Comparison of ENCODE assay signal across 20 cellular contexts in genomic region chr16:2987286-2987685, GRCh38. TPM values are rescaled to one million over a fixed set of nuclear protein-coding genes. Genes with fewer than 3 reads are reported as not detected.
DNase-seq lines count a peak whose midpoint lies in the region; ATAC-seq, FAIRE-seq and TF ChIP-seq lines count a peak whose summit lies in the region.
"Had no signal": no experiment of that assay in that cellular context is flagged by ENCODE, and none has a peak within 500 bp of the region (broad histone marks: within the 10 kb centered on the region; RNA-seq: fewer than 3 reads in every experiment).

No MANE protein-coding gene starts in this region.

- no peak for TF ChIP-seq RAD21 in H1 (IDR thresholded peaks at IDR 0.05 in 1 of 2, conservative IDR thresholded peaks at IDR 0.05 in 1 of 2; ENCODE audit: low read depth in 2 of 2, low read length in 2 of 2)

- no peak overlapping the region for H3K27ac ChIP-seq in H1 (ENCODE audit: low read depth, low read length)
- no peak overlapping the region for H3K27ac ChIP-seq in neural progenitor cell
- no peak overlapping the region for H3K27ac ChIP-seq in ascending aorta
- H3K27ac ChIP-seq: GM23248 had no signal

- H3K4me1 Mint-ChIP-seq in neural progenitor cell, result peaks cover 5% of the 10 kb centered on the region
- H3K4me1 Mint-ChIP-seq in activated T-cell treated with anti-CD3 and anti-CD28 coated beads, Interleukin-2, amount 50 U/mL, for 72 hours (ENCODE audit: low read depth), result peaks cover 4% of the 10 kb centered on the region

- no peak overlapping the region for H3K23ac ChIP-seq in H1 (ENCODE audit: insufficient read length)

- H2BK12ac ChIP-seq in H1 (ENCODE audit: low read depth, low read length), result 0 out of 2 replicates have a peak overlapping the region, but pooled peaks have one; percentile 27

- no peak for ATAC-seq in GM18502 (IDR thresholded peaks at IDR 0.05; ENCODE audit: poor library complexity, unreplicated experiment)
- ATAC-seq in activated T-cell treated with anti-CD3 and anti-CD28 coated beads, Interleukin-2, amount 50 U/mL, for 72 hours (replicated peaks in 1 of 2), result no peak
- ATAC-seq: GM12878 had no signal

- H3F3A ChIP-seq in neural progenitor cell (ENCODE audit: low read depth), result peaks cover 19% of the 10 kb centered on the region

- H4K20me1 ChIP-seq in H1 (replicated peaks in 1 of 2; ENCODE audit: control insufficient read depth in 1 of 2, insufficient read depth in 2 of 2, low read length in 2 of 2) (no peaks in the 10 kb centered on the region), neural progenitor cell (ENCODE audit: low read depth) (no peaks in the 10 kb centered on the region)

- FAIRE-seq in H1 (lab: Jason Lieb, UNC), result no peak
- FAIRE-seq: G401.6, GM12878, GM19239 had no signal

- no peak overlapping the region for H3K56ac ChIP-seq in H1 (replicated peaks; ENCODE audit: insufficient read length, low read depth, low read length)

- DNase-seq in NT2/D1 (ENCODE audit: low read depth, low spot score) (no peak), H1 (ENCODE audit: low read depth in 1 of 2, low spot score in 2 of 2) (no peak), neural progenitor cell (ENCODE audit: low spot score) (no peak), ascending aorta (ENCODE audit: low spot score in 2 of 2) (no peak)
- no peak for DNase-seq in activated T-cell treated with anti-CD3 and anti-CD28 coated beads, Interleukin-2, amount 50 U/mL, for 72 hours
- DNase-seq: C1 segment of cervical spinal cord; Caco-2; CD4-positive, alpha-beta memory T cell; DMS153; DND-41; GM23248; HFFc6 had no signal

- H2BK5ac ChIP-seq in H1 (ENCODE audit: low read depth, low read length), result no peak overlapping the region

- H3K23me2 ChIP-seq in H1 (ENCODE audit: low read depth, low read length), result no peaks in the 10 kb centered on the region; the same call in 1 of the 2 replicates

- peak overlapping the region; percentile 56 for H3K9ac ChIP-seq in NT2/D1 (ENCODE audit: insufficient read length, low read depth)
- H3K9ac ChIP-seq in H1 (replicated peaks in 1 of 4; ENCODE audit: extremely low read depth in 1 of 4, low read depth in 3 of 4, low read length in 3 of 4), result no peak overlapping the region
- H3K9ac ChIP-seq in neural progenitor cell, result peak overlapping the region; percentile 13
- H3K9ac ChIP-seq: GM23248 had no signal

- H2BK15ac ChIP-seq in H1 (ENCODE audit: low read length), result no peak overlapping the region

- POLR2A ChIA-PET in H1 (lab: Charles Lee; ENCODE audit: partially characterized antibody), result interaction anchor here (0.5 to 15.2 kb wide), 10 partner anchors 10 to 36 kb away, joined by 3 to 200 read pairs (median 3); partner anchors contain the start of genes CLDN6, HCFC1R1, THOC6 and TNFRSF12A

- H4K5ac ChIP-seq in H1 (ENCODE audit: insufficient read length, low read depth, low read length), result no peak overlapping the region

- TF ChIP-seq EP300 in H1 (IDR thresholded peaks at IDR 0.05; ENCODE audit: borderline replicate concordance in 1 of 2, low read depth in 2 of 2, low read length in 2 of 2), result no peak

- H3K79me2 ChIP-seq in H1 (ENCODE audit: control insufficient read depth in 1 of 2, insufficient read depth in 2 of 2, low read length in 2 of 2) (no peaks in the 10 kb centered on the region), neural progenitor cell (ENCODE audit: low read depth) (no peaks in the 10 kb centered on the region)

- H3K4me1 ChIP-seq in NT2/D1 (ENCODE audit: insufficient read depth, insufficient read length) (peaks cover 36% of the 10 kb centered on the region), H1 (replicated peaks in 1 of 4; ENCODE audit: control insufficient read depth in 3 of 4, insufficient read depth in 4 of 4, low read length in 3 of 4) (peaks cover 3 to 28% (median 23%) of the 10 kb centered on the region in 4 experiments), neural progenitor cell (peaks cover 8% of the 10 kb centered on the region), ascending aorta (peaks cover 3 to 5% of the 10 kb centered on the region in 2 donors)

- CTCF ChIA-PET in H1 (lab: Charles Lee; ENCODE audit: partially characterized antibody), result interaction anchor here (0.9 to 5.2 kb wide), 5 partner anchors 10 to 41 kb away, joined by 3 to 24 read pairs (median 4); partner anchors contain the start of genes CLDN6 and CLDN9

- TF ChIP-seq CTCF in H1 (IDR thresholded peaks at IDR 0.05; ENCODE audit: control extremely low read depth in 1 of 3, insufficient read depth in 1 of 3, low read depth in 1 of 3, low read length in 3 of 3) (no peak), neural progenitor cell (IDR thresholded peaks at IDR 0.05) (no peak), ascending aorta (IDR thresholded peaks at IDR 0.05) (no peak)

- H3K9me3 ChIP-seq in NT2/D1 (ENCODE audit: insufficient read depth, low read length), result no peaks in the 10 kb centered on the region
- no peaks in the 10 kb centered on the region for H3K9me3 ChIP-seq in H1 (ENCODE audit: insufficient read depth in 2 of 2, low read depth in 1 of 2, low read length in 1 of 2)
- H3K9me3 ChIP-seq in neural progenitor cell (ENCODE audit: low read depth), result no peaks in the 10 kb centered on the region
- H3K9me3 ChIP-seq in ascending aorta, result no peaks in the 10 kb centered on the region
- H3K9me3 ChIP-seq: Caco-2, HAP-1 had no signal

- H3K4me3 ChIP-seq in NT2/D1 (ENCODE audit: insufficient read length, low read depth), result no peak overlapping the region
- no peak overlapping the region for H3K4me3 ChIP-seq in H1 (ENCODE audit: extremely low read depth in 1 of 4, insufficient read depth in 2 of 4, low read depth in 3 of 4, low read length in 4 of 4)
- H3K4me3 ChIP-seq in neural progenitor cell, result no peak overlapping the region
- H3K4me3 ChIP-seq in ascending aorta, result no peak overlapping the region
- H3K4me3 ChIP-seq: GM12878, GM23248, HAP-1 had no signal

- H2BK120ac ChIP-seq in H1 (replicated peaks; ENCODE audit: low read depth, low read length), result no peak overlapping the region

- H4K91ac ChIP-seq in H1 (replicated peaks; ENCODE audit: insufficient read length, low read length), result no peak overlapping the region

- no peak overlapping the region for H2AK5ac ChIP-seq in H1 (ENCODE audit: low read depth, low read length)

- H3K18ac ChIP-seq in H1 (ENCODE audit: extremely low read depth, low read length), result no peak overlapping the region

- H3K4me2 ChIP-seq in H1 (ENCODE audit: insufficient read depth in 1 of 2, low read depth in 2 of 2, low read length in 2 of 2), result no peak overlapping the region
- H3K4me2 ChIP-seq in neural progenitor cell, result no peak overlapping the region

- no peak overlapping the region for H2BK20ac ChIP-seq in H1 (ENCODE audit: low read length)

- H3K79me1 ChIP-seq in H1 (ENCODE audit: low read depth, low read length), result no peaks in the 10 kb centered on the region

- H3K36me3 Mint-ChIP-seq in neural progenitor cell, result no peaks in the 10 kb centered on the region
- H3K36me3 Mint-ChIP-seq in activated T-cell treated with anti-CD3 and anti-CD28 coated beads, Interleukin-2, amount 50 U/mL, for 72 hours (ENCODE audit: insufficient read depth in 2 of 2), result no peaks in the 10 kb centered on the region
- H3K36me3 Mint-ChIP-seq: CD4-positive, alpha-beta memory T cell had no signal

- no peak for TF ChIP-seq POLR2A in H1 (IDR thresholded peaks at IDR 0.05; ENCODE audit: control extremely low read depth in 1 of 2, low read depth in 2 of 2, low read length in 2 of 2)

- peaks cover 5% of the 10 kb centered on the region for H3K27me3 Mint-ChIP-seq in neural progenitor cell (ENCODE audit: insufficient read depth, low read depth)
- no peaks in the 10 kb centered on the region for H3K27me3 Mint-ChIP-seq in activated T-cell treated with anti-CD3 and anti-CD28 coated beads, Interleukin-2, amount 50 U/mL, for 72 hours (ENCODE audit: low read depth)

- H3K14ac ChIP-seq in H1 (ENCODE audit: insufficient read length), result no peak overlapping the region

- no peaks in the 10 kb centered on the region for H3K9me3 Mint-ChIP-seq in neural progenitor cell
- H3K9me3 Mint-ChIP-seq in activated T-cell treated with anti-CD3 and anti-CD28 coated beads, Interleukin-2, amount 50 U/mL, for 72 hours, result no peaks in the 10 kb centered on the region
- H3K9me3 Mint-ChIP-seq: CD4-positive, alpha-beta memory T cell; HFFc6 had no signal

- H3K4me3 Mint-ChIP-seq in neural progenitor cell, result no peak overlapping the region
- H3K4me3 Mint-ChIP-seq in activated T-cell treated with anti-CD3 and anti-CD28 coated beads, Interleukin-2, amount 50 U/mL, for 72 hours, result no peak overlapping the region
- H3K4me3 Mint-ChIP-seq: CD4-positive, alpha-beta memory T cell; HFFc6 had no signal

- H4K8ac ChIP-seq in H1 (ENCODE audit: extremely low read depth, insufficient read depth, low read length), result no peak overlapping the region

- 93% methylated on average over 9 of the region's 9 CpGs; no CpG with 5 or more reads in 1 of the 2 experiments for WGBS in H1 (ENCODE audit: extremely low coverage in 1 of 2, insufficient coverage in 1 of 2, insufficient read length in 1 of 2, insufficient replicate concordance in 2 of 2, low coverage in 1 of 2, low lambda C conversion rate in 2 of 2, missing lambda C conversion rate in 1 of 2), 2 experiments

- H3K4ac ChIP-seq in H1 (replicated peaks; ENCODE audit: insufficient read length, low read depth, low read length), result no peak overlapping the region

- H3K27me3 ChIP-seq in NT2/D1 (ENCODE audit: insufficient read depth, insufficient read length), result peaks cover 3% of the 10 kb centered on the region
- no peaks in the 10 kb centered on the region; a peak in 1 of 7 replicates for H3K27me3 ChIP-seq in H1 (replicated peaks in 1 of 4; ENCODE audit: control insufficient read depth in 3 of 4, extremely low read depth in 1 of 4, insufficient read depth in 3 of 4, low read length in 3 of 4)
- H3K27me3 ChIP-seq in neural progenitor cell, result peaks cover 7% of the 10 kb centered on the region
- no peaks in the 10 kb centered on the region for H3K27me3 ChIP-seq in ascending aorta

- no peak overlapping the region for H3K27ac Mint-ChIP-seq in neural progenitor cell
- H3K27ac Mint-ChIP-seq in activated T-cell treated with anti-CD3 and anti-CD28 coated beads, Interleukin-2, amount 50 U/mL, for 72 hours, result no peak overlapping the region
- H3K27ac Mint-ChIP-seq: CD4-positive, alpha-beta memory T cell; HFFc6 had no signal

- no peak overlapping the region for H2AFZ ChIP-seq in H1 (ENCODE audit: low read length)
- H2AFZ ChIP-seq in neural progenitor cell (replicated peaks), result no peak overlapping the region
- H2AFZ ChIP-seq: GM23248 had no signal

- H3K36me3 ChIP-seq in NT2/D1 (ENCODE audit: insufficient read depth, insufficient read length, low read length) (no peaks in the 10 kb centered on the region), H1 (ENCODE audit: control insufficient read depth in 2 of 4, insufficient read depth in 4 of 4, low read length in 3 of 4) (no peaks in the 10 kb centered on the region), neural progenitor cell (no peaks in the 10 kb centered on the region), ascending aorta (no peaks in the 10 kb centered on the region)
- H3K36me3 ChIP-seq: HAP-1 had no signal

- intact Hi-C loops in ascending aorta (cut with DNase I), result no loop called here

RNA-seq across cellular contexts. Expression of gene PKMYT1, which starts 7.0 kb away (rescaled TPM):
- total RNA-seq in H1 (2021; fragmentation: NEBNext Ultra II Directional; extraction: Animal tissue kit (Norgen Biotek cat#: 25700)), result 74.7 and 83.6 TPM in 2 replicates
- polyA plus RNA-seq in H1 (2011; rRNA removed), result 85.2 and 180 TPM in 2 replicates
- 47.7 TPM for polyA plus RNA-seq in H1 (2011; cell fraction: cytosol; rRNA removed)
- 210 TPM for polyA plus RNA-seq in H1 (2011; cell fraction: nucleus; rRNA removed)
- polyA plus RNA-seq in H1 (2012, experiment 1 of 2), result 52.2 to 75.7 TPM (median 70.6 TPM) in 4 replicates
- polyA plus RNA-seq in H1 (2012, experiment 2 of 2), result 62.9 TPM
- 113 TPM for polyA plus RNA-seq in H1 (2013, experiment 1 of 2)
- polyA plus RNA-seq in H1 (2013, experiment 2 of 2), result 117 TPM
- polyA minus RNA-seq in H1 (2011; rRNA and poly(A)+ RNA removed), result 14.7 and 15.1 TPM in 2 replicates
- 22.3 TPM for polyA minus RNA-seq in H1 (2011; cell fraction: cytosol; rRNA and poly(A)+ RNA removed)
- 61.8 TPM for polyA minus RNA-seq in H1 (2011; cell fraction: nucleus; rRNA and poly(A)+ RNA removed)
- 4.6 and 38.5 TPM in 2 replicates for total RNA-seq in neural progenitor cell (ENCODE audit: low replicate concordance)
- total RNA-seq in activated T-cell treated with anti-CD3 and anti-CD28 coated beads, Interleukin-2, amount 50 U/mL, for 72 hours, result 100 to 1,000 TPM in 1 of 2 donors, 10 to 100 TPM in 1; 96.1 to 112 TPM
- total RNA-seq in ascending aorta, result not detected
- polyA plus RNA-seq: CD4-positive, alpha-beta memory T cell had no signal

RNA-seq across cellular contexts. Expression of gene PAQR4, which starts 18.1 kb away (rescaled TPM):
- total RNA-seq in H1 (2021; fragmentation: NEBNext Ultra II Directional; extraction: Animal tissue kit (Norgen Biotek cat#: 25700)), result 28.2 and 28.8 TPM in 2 replicates
- 34.6 and 52.8 TPM in 2 replicates for polyA plus RNA-seq in H1 (2011; rRNA removed)
- polyA plus RNA-seq in H1 (2011; cell fraction: cytosol; rRNA removed), result 28.3 TPM
- polyA plus RNA-seq in H1 (2011; cell fraction: nucleus; rRNA removed), result 78.3 TPM
- 20.3 to 25.4 TPM (median 23.6 TPM) in 4 replicates for polyA plus RNA-seq in H1 (2012, experiment 1 of 2)
- polyA plus RNA-seq in H1 (2012, experiment 2 of 2), result 28.0 TPM
- 32.2 TPM for polyA plus RNA-seq in H1 (2013, experiment 1 of 2)
- polyA plus RNA-seq in H1 (2013, experiment 2 of 2), result 33.2 TPM
- polyA minus RNA-seq in H1 (2011; rRNA and poly(A)+ RNA removed), result 17.1 and 17.9 TPM in 2 replicates
- polyA minus RNA-seq in H1 (2011; cell fraction: cytosol; rRNA and poly(A)+ RNA removed), result 22.5 TPM
- 15.5 TPM for polyA minus RNA-seq in H1 (2011; cell fraction: nucleus; rRNA and poly(A)+ RNA removed)
- total RNA-seq in neural progenitor cell (ENCODE audit: low replicate concordance) (3.3 and 15.4 TPM in 2 replicates), ascending aorta (9.2 TPM)
- total RNA-seq in activated T-cell treated with anti-CD3 and anti-CD28 coated beads, Interleukin-2, amount 50 U/mL, for 72 hours, result 10 to 100 TPM; 31.9 to 40.0 TPM

RNA-seq across cellular contexts. Expression of gene KREMEN2, which starts 23.2 kb away (rescaled TPM):
- 6.6 and 7.8 TPM in 2 replicates for total RNA-seq in H1 (2021; fragmentation: NEBNext Ultra II Directional; extraction: Animal tissue kit (Norgen Biotek cat#: 25700))
- 7.0 and 10.4 TPM in 2 replicates for polyA plus RNA-seq in H1 (2011; rRNA removed)
- 8.8 TPM for polyA plus RNA-seq in H1 (2011; cell fraction: cytosol; rRNA removed)
- 16.5 TPM for polyA plus RNA-seq in H1 (2011; cell fraction: nucleus; rRNA removed)
- polyA plus RNA-seq in H1 (2012, experiment 1 of 2), result 2.6 to 7.9 TPM (median 6.3 TPM) in 4 replicates
- 6.3 TPM for polyA plus RNA-seq in H1 (2012, experiment 2 of 2)
- 10.9 TPM for polyA plus RNA-seq in H1 (2013, experiment 1 of 2)
- 10.2 TPM for polyA plus RNA-seq in H1 (2013, experiment 2 of 2)
- 0.32 and 0.71 TPM in 2 replicates for polyA minus RNA-seq in H1 (2011; rRNA and poly(A)+ RNA removed)
- 2.3 TPM for polyA minus RNA-seq in H1 (2011; cell fraction: cytosol; rRNA and poly(A)+ RNA removed)
- 3.9 TPM for polyA minus RNA-seq in H1 (2011; cell fraction: nucleus; rRNA and poly(A)+ RNA removed)
- 0.51 and 5.6 TPM in 2 replicates for total RNA-seq in neural progenitor cell (ENCODE audit: low replicate concordance)
- under 1 TPM; 0.12 TPM for total RNA-seq in activated T-cell treated with anti-CD3 and anti-CD28 coated beads, Interleukin-2, amount 50 U/mL, for 72 hours
- total RNA-seq in ascending aorta, result not detected
- total RNA-seq: CD4-positive, alpha-beta memory T cell; GM23248; HFFc6 had no signal
- polyA plus RNA-seq: BJ; CD4-positive, alpha-beta memory T cell; GM23248 had no signal

RNA-seq across cellular contexts. Expression of gene CLDN9, which starts 25.4 kb away (rescaled TPM):
- total RNA-seq in H1 (2021; fragmentation: NEBNext Ultra II Directional; extraction: Animal tissue kit (Norgen Biotek cat#: 25700)), result 0.60 and 0.77 TPM in 2 replicates
- polyA plus RNA-seq in H1 (2011; rRNA removed), result 0.89 and 2.2 TPM in 2 replicates
- polyA plus RNA-seq in H1 (2011; cell fraction: cytosol; rRNA removed), result 1.1 TPM
- polyA plus RNA-seq in H1 (2011; cell fraction: nucleus; rRNA removed), result 1.5 TPM
- 0.88 to 1.4 TPM (median 1.3 TPM) in 4 replicates for polyA plus RNA-seq in H1 (2012, experiment 1 of 2)
- polyA plus RNA-seq in H1 (2012, experiment 2 of 2), result 0.79 TPM
- 0.45 TPM for polyA plus RNA-seq in H1 (2013, experiment 1 of 2)
- 0.64 TPM for polyA plus RNA-seq in H1 (2013, experiment 2 of 2)
- 0.54 and 0.69 TPM in 2 replicates for polyA minus RNA-seq in H1 (2011; rRNA and poly(A)+ RNA removed)
- polyA minus RNA-seq in H1 (2011; cell fraction: cytosol; rRNA and poly(A)+ RNA removed), result 1.2 TPM
- 2.4 TPM for polyA minus RNA-seq in H1 (2011; cell fraction: nucleus; rRNA and poly(A)+ RNA removed)
- total RNA-seq in neural progenitor cell (ENCODE audit: low replicate concordance), result not detected in 2 replicates
- total RNA-seq in activated T-cell treated with anti-CD3 and anti-CD28 coated beads, Interleukin-2, amount 50 U/mL, for 72 hours, result under 1 TPM in 1 of 2 donors, not detected in 1; 0.14 TPM
- total RNA-seq in ascending aorta, result not detected
- total RNA-seq: A673; CD4-positive, alpha-beta memory T cell; GM12878; GM23248; H4; HFFc6 had no signal
- polyA plus RNA-seq: BJ; CD4-positive, alpha-beta memory T cell; GM12878 had no signal

RNA-seq across cellular contexts. Expression of gene CLDN6, which starts 30.7 kb away (rescaled TPM):
- 747 and 793 TPM in 2 replicates for total RNA-seq in H1 (2021; fragmentation: NEBNext Ultra II Directional; extraction: Animal tissue kit (Norgen Biotek cat#: 25700))
- polyA plus RNA-seq in H1 (2011; rRNA removed), result 1,115 and 1,541 TPM in 2 replicates
- polyA plus RNA-seq in H1 (2011; cell fraction: cytosol; rRNA removed), result 1,064 TPM
- 853 TPM for polyA plus RNA-seq in H1 (2011; cell fraction: nucleus; rRNA removed)
- 1,062 to 1,141 TPM (median 1,120 TPM) in 4 replicates for polyA plus RNA-seq in H1 (2012, experiment 1 of 2)
- 1,707 TPM for polyA plus RNA-seq in H1 (2012, experiment 2 of 2)
- polyA plus RNA-seq in H1 (2013, experiment 1 of 2), result 1,092 TPM
- polyA plus RNA-seq in H1 (2013, experiment 2 of 2), result 1,249 TPM
- polyA minus RNA-seq in H1 (2011; rRNA and poly(A)+ RNA removed), result 497 and 676 TPM in 2 replicates
- polyA minus RNA-seq in H1 (2011; cell fraction: cytosol; rRNA and poly(A)+ RNA removed), result 373 TPM
- 219 TPM for polyA minus RNA-seq in H1 (2011; cell fraction: nucleus; rRNA and poly(A)+ RNA removed)
- total RNA-seq in neural progenitor cell (ENCODE audit: low replicate concordance), result 31.6 and 60.0 TPM in 2 replicates
- total RNA-seq in activated T-cell treated with anti-CD3 and anti-CD28 coated beads, Interleukin-2, amount 50 U/mL, for 72 hours, result not detected
- total RNA-seq in ascending aorta, result not detected
- total RNA-seq: CD4-positive, alpha-beta memory T cell; GM23248 had no signal
- polyA plus RNA-seq: CD4-positive, alpha-beta memory T cell had no signal

Comparison
In these comparisons a context has a peak if more than half of its experiments do, and no peak if none do; other contexts are left out.
1. H3K9ac ChIP-seq: peak in NT2/D1 (single experiment) and neural progenitor cell (single experiment); none in H1 (0 of 4).